ENCODE assay signal across 1 cellular context in the genomic region with DNA sequence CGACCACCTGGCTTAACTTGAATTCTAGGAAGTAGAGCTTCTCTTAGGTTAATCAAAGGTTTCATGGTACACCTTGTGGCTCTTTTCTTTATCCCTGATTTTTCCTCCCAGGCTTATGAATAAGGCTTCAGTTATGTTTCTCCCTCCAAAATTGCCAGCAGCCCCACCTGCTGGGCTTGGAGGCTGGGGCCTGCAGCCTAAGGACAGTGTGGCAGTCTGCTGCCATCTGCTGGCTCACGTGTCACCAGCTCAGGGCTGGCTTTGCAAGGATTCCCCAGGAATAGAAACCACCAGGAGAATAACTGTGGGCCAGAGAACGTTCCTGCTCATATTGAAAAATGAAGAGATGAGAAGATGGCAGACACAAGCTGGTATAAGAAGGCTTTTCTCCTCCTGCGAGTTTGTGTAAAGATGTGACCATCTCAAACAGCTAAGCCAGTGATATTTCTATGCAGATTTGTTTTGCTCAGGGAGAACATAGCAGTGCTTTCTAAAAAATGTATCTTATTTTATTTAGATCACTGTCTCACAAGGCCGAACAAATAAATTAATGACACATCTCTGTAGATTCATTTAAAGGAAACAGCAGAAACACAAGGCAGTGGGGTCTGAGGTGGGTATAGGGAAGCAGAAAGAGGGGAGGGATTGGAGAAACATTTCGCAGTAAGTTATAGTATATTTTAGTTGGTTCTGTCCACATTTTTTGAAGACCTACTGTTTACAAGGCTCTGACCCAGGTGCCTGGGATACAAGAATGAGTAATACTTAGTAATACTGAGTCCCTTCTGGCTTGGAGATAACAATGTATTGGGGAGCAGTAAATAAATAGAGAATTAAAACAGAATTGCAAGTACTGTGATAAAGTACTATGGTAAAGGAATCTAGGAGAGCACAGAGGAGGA.
TF ChIP-seq lines count a peak whose summit lies in the region.

No MANE protein-coding gene starts in this region.

TF ChIP-seq in HepG2, 621 proteins besides CTCF, POLR2A, EP300 and RAD21 (continued from another document and continues in another):
- TF ChIP-seq SALL1 (CRISPR knock-in tag; IDR thresholded peaks at IDR 0.05) (peak; percentile 44), ZNF501 (CRISPR knock-in tag; IDR thresholded peaks at IDR 0.05) (peak; percentile 50; the same call in 1 of the 2 replicates), MXI1 (IDR thresholded peaks at IDR 0.05; ENCODE audit: borderline replicate concordance, low read depth, low read length) (peak; percentile 39; the same call in 1 of the 3 replicates), GTF3A (CRISPR knock-in tag; conservative IDR thresholded peaks at IDR 0.05) (no peak), SP2 (CRISPR knock-in tag; IDR thresholded peaks at IDR 0.05) (no peak), POGZ (CRISPR knock-in tag; IDR thresholded peaks at IDR 0.05) (0 out of 2 replicates have a peak, but pooled peaks have one; percentile 26), FOXM1 (CRISPR knock-in tag; IDR thresholded peaks at IDR 0.05) (no peak), HCFC1 (IDR thresholded peaks at IDR 0.05; ENCODE audit: low read depth, low read length) (no peak), ZNF703 (CRISPR knock-in tag; IDR thresholded peaks at IDR 0.05; ENCODE audit: borderline replicate concordance) (no peak), HMG20A (CRISPR knock-in tag; IDR thresholded peaks at IDR 0.05; ENCODE audit: borderline replicate concordance) (no peak), REPIN1 (CRISPR knock-in tag; IDR thresholded peaks at IDR 0.05; ENCODE audit: borderline replicate concordance, low read depth) (peak; percentile 63; the same call in 1 of the 2 replicates), ZNF350 (CRISPR knock-in tag; IDR thresholded peaks at IDR 0.05; ENCODE audit: borderline replicate concordance, low read depth) (peak; percentile 52; the same call in 1 of the 2 replicates), ZNF598 (CRISPR knock-in tag; IDR thresholded peaks at IDR 0.05; ENCODE audit: borderline replicate concordance) (no peak), YY1 (IDR thresholded peaks at IDR 0.05; ENCODE audit: insufficient read depth, insufficient replicate concordance, low read depth, low read length) (peak; percentile 70), RAD51 (IDR thresholded peaks at IDR 0.05; ENCODE audit: borderline replicate concordance) (no peak), ZNF672 (CRISPR knock-in tag; IDR thresholded peaks at IDR 0.05) (no peak), IRF2 (CRISPR knock-in tag; IDR thresholded peaks at IDR 0.05) (0 out of 2 replicates have a peak, but pooled peaks have one; percentile 29), ZNF777 (CRISPR knock-in tag; IDR thresholded peaks at IDR 0.05) (no peak), KDM2A (CRISPR knock-in tag; IDR thresholded peaks at IDR 0.05; ENCODE audit: borderline replicate concordance, low read depth) (peak; percentile 60; the same call in 1 of the 2 replicates), MIXL1 (CRISPR knock-in tag; IDR thresholded peaks at IDR 0.05) (peak; percentile 63), ZNF839 (CRISPR knock-in tag; IDR thresholded peaks at IDR 0.05; ENCODE audit: borderline replicate concordance) (no peak), NONO (IDR thresholded peaks at IDR 0.05) (no peak), NONO (CRISPR knock-in tag; conservative IDR thresholded peaks at IDR 0.05) (no peak), MED1 (CRISPR knock-in tag; IDR thresholded peaks at IDR 0.05) (0 out of 2 replicates have a peak, but pooled peaks have one; percentile 13), SOX6 (IDR thresholded peaks at IDR 0.05) (no peak), SOX6 (CRISPR knock-in tag; IDR thresholded peaks at IDR 0.05) (peak; percentile 37; the same call in 1 of the 2 replicates), RBFOX2 (IDR thresholded peaks at IDR 0.05; ENCODE audit: low read depth, low read length) (no peak), HNRNPLL (IDR thresholded peaks at IDR 0.05; ENCODE audit: low read depth, low read length, poor library complexity, severe bottlenecking) (no peak), TEAD2 (CRISPR knock-in tag; IDR thresholded peaks at IDR 0.05) (no peak), SATB2 (CRISPR knock-in tag; IDR thresholded peaks at IDR 0.05) (no peak), ATF7-NPFF (CRISPR knock-in tag; IDR thresholded peaks at IDR 0.05; ENCODE audit: low read depth) (no peak), ZNF749 (CRISPR knock-in tag; IDR thresholded peaks at IDR 0.05; ENCODE audit: borderline replicate concordance) (no peak), ZNF24 (IDR thresholded peaks at IDR 0.05) (no peak), CHD2 (IDR thresholded peaks at IDR 0.05; ENCODE audit: low read depth, low read length) (no peak), ISX (CRISPR knock-in tag; conservative IDR thresholded peaks at IDR 0.05) (no peak), ZNF629 (CRISPR knock-in tag; conservative IDR thresholded peaks at IDR 0.05) (no peak), FOSL2 (CRISPR knock-in tag; IDR thresholded peaks at IDR 0.05) (peak; percentile 54), CREB1 (IDR thresholded peaks at IDR 0.05) (no peak), CREB1 (CRISPR knock-in tag; IDR thresholded peaks at IDR 0.05) (0 out of 2 replicates have a peak, but pooled peaks have one; percentile 12), ZFX (CRISPR knock-in tag; IDR thresholded peaks at IDR 0.05; ENCODE audit: low read depth) (0 out of 2 replicates have a peak, but pooled peaks have one; percentile 29), ZNF878 (CRISPR knock-in tag; IDR thresholded peaks at IDR 0.05) (0 out of 2 replicates have a peak, but pooled peaks have one; percentile 25), BORCS8-MEF2B (CRISPR knock-in tag; IDR thresholded peaks at IDR 0.05) (peak; percentile 34; the same call in 1 of the 2 replicates), MAZ (IDR thresholded peaks at IDR 0.05; ENCODE audit: borderline replicate concordance, low read depth, low read length) (no peak), MAZ (CRISPR knock-in tag; IDR thresholded peaks at IDR 0.05; ENCODE audit: low read depth) (0 out of 2 replicates have a peak, but pooled peaks have one; percentile 30), STAG1 (CRISPR knock-in tag; IDR thresholded peaks at IDR 0.05) (peak; percentile 96), RXRA (CRISPR knock-in tag; IDR thresholded peaks at IDR 0.05) (no peak)
- TF ChIP-seq, protein P1, sequence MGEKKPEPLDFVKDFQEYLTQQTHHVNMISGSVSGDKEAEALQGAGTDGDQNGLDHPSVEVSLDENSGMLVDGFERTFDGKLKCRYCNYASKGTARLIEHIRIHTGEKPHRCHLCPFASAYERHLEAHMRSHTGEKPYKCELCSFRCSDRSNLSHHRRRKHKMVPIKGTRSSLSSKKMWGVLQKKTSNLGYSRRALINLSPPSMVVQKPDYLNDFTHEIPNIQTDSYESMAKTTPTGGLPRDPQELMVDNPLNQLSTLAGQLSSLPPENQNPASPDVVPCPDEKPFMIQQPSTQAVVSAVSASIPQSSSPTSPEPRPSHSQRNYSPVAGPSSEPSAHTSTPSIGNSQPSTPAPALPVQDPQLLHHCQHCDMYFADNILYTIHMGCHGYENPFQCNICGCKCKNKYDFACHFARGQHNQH (CRISPR knock-in tag; IDR thresholded peaks at IDR 0.05), result 0 out of 2 replicates have a peak, but pooled peaks have one; percentile 21
- TF ChIP-seq, protein P2, sequence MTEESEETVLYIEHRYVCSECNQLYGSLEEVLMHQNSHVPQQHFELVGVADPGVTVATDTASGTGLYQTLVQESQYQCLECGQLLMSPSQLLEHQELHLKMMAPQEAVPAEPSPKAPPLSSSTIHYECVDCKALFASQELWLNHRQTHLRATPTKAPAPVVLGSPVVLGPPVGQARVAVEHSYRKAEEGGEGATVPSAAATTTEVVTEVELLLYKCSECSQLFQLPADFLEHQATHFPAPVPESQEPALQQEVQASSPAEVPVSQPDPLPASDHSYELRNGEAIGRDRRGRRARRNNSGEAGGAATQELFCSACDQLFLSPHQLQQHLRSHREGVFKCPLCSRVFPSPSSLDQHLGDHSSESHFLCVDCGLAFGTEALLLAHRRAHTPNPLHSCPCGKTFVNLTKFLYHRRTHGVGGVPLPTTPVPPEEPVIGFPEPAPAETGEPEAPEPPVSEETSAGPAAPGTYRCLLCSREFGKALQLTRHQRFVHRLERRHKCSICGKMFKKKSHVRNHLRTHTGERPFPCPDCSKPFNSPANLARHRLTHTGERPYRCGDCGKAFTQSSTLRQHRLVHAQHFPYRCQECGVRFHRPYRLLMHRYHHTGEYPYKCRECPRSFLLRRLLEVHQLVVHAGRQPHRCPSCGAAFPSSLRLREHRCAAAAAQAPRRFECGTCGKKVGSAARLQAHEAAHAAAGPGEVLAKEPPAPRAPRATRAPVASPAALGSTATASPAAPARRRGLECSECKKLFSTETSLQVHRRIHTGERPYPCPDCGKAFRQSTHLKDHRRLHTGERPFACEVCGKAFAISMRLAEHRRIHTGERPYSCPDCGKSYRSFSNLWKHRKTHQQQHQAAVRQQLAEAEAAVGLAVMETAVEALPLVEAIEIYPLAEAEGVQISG (CRISPR knock-in tag; IDR thresholded peaks at IDR 0.05), result peak; percentile 62
- TF ChIP-seq, protein P3, sequence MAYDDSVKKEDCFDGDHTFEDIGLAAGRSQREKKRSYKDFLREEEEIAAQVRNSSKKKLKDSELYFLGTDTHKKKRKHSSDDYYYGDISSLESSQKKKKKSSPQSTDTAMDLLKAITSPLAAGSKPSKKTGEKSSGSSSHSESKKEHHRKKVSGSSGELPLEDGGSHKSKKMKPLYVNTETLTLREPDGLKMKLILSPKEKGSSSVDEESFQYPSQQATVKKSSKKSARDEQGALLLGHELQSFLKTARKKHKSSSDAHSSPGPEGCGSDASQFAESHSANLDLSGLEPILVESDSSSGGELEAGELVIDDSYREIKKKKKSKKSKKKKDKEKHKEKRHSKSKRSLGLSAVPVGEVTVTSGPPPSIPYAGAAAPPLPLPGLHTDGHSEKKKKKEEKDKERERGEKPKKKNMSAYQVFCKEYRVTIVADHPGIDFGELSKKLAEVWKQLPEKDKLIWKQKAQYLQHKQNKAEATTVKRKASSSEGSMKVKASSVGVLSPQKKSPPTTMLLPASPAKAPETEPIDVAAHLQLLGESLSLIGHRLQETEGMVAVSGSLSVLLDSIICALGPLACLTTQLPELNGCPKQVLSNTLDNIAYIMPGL (CRISPR knock-in tag; IDR thresholded peaks at IDR 0.05; ENCODE audit: borderline replicate concordance in 1 of 2, low read depth in 1 of 2), result peak in 1 of 2 experiments; percentile 69; a peak in 1 of 4 replicates
- TF ChIP-seq, protein P4, sequence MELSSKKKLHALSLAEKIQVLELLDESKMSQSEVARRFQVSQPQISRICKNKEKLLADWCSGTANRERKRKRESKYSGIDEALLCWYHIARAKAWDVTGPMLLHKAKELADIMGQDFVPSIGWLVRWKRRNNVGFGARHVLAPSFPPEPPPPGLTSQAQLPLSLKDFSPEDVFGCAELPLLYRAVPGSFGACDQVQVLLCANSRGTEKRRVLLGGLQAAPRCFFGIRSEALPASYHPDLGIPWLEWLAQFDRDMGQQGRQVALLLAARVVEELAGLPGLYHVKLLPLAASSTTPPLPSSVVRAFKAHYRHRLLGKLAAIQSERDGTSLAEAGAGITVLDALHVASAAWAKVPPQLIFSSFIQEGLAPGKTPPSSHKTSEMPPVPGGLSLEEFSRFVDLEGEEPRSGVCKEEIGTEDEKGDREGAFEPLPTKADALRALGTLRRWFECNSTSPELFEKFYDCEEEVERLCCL (CRISPR knock-in tag; IDR thresholded peaks at IDR 0.05; ENCODE audit: borderline replicate concordance), result no peak
- TF ChIP-seq, protein P5, sequence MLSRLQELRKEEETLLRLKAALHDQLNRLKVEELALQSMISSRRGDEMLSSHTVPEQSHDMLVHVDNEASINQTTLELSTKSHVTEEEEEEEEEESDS (CRISPR knock-in tag; IDR thresholded peaks at IDR 0.05; ENCODE audit: borderline replicate concordance), result no peak
- TF ChIP-seq, protein P6, sequence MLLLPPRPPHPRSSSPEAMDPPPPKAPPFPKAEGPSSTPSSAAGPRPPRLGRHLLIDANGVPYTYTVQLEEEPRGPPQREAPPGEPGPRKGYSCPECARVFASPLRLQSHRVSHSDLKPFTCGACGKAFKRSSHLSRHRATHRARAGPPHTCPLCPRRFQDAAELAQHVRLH (CRISPR knock-in tag; IDR thresholded peaks at IDR 0.05; ENCODE audit: borderline replicate concordance, low read depth), result peak; percentile 35; the same call in 1 of the 2 replicates
- TF ChIP-seq, protein P7, sequence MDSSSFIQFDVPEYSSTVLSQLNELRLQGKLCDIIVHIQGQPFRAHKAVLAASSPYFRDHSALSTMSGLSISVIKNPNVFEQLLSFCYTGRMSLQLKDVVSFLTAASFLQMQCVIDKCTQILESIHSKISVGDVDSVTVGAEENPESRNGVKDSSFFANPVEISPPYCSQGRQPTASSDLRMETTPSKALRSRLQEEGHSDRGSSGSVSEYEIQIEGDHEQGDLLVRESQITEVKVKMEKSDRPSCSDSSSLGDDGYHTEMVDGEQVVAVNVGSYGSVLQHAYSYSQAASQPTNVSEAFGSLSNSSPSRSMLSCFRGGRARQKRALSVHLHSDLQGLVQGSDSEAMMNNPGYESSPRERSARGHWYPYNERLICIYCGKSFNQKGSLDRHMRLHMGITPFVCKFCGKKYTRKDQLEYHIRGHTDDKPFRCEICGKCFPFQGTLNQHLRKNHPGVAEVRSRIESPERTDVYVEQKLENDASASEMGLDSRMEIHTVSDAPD (CRISPR knock-in tag; IDR thresholded peaks at IDR 0.05), result no peak
- TF ChIP-seq, protein P8, sequence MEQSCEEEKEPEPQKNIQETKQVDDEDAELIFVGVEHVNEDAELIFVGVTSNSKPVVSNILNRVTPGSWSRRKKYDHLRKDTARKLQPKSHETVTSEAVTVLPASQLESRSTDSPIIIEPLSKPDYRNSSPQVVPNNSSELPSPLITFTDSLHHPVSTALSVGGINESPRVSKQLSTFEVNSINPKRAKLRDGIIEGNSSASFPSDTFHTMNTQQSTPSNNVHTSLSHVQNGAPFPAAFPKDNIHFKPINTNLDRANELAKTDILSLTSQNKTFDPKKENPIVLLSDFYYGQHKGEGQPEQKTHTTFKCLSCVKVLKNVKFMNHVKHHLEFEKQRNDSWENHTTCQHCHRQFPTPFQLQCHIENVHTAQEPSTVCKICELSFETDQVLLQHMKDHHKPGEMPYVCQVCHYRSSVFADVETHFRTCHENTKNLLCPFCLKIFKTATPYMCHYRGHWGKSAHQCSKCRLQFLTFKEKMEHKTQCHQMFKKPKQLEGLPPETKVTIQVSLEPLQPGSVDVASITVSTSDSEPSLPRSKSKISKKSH (CRISPR knock-in tag; IDR thresholded peaks at IDR 0.05; ENCODE audit: borderline replicate concordance), result no peak
- TF ChIP-seq, protein P9, sequence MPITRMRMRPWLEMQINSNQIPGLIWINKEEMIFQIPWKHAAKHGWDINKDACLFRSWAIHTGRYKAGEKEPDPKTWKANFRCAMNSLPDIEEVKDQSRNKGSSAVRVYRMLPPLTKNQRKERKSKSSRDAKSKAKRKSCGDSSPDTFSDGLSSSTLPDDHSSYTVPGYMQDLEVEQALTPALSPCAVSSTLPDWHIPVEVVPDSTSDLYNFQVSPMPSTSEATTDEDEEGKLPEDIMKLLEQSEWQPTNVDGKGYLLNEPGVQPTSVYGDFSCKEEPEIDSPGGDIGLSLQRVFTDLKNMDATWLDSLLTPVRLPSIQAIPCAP (CRISPR knock-in tag; IDR thresholded peaks at IDR 0.05; ENCODE audit: low read depth), result no peak
